In genomic region chr9:8963882-8964281, GRCh38 we compare ENCODE assay signal across 27 cellular contexts.
"Had no signal": no experiment of that assay in that cellular context is flagged by ENCODE, and none has a peak within 500 bp of the region (broad histone marks: within the 10 kb centered on the region; RNA-seq: fewer than 3 reads in every experiment).

No MANE protein-coding gene starts in this region.

- H3K4me3 ChIP-seq: cardiac muscle cell, mucosa of descending colon, right lobe of liver, thyroid gland, upper lobe of left lung, vagina had no signal

- H3K9me3 ChIP-seq: mucosa of descending colon, right lobe of liver, thyroid gland, upper lobe of left lung, vagina had no signal

- H3K36me3 ChIP-seq: cardiac muscle cell, right lobe of liver, thyroid gland, upper lobe of left lung, vagina had no signal

- ATAC-seq: activated CD4-positive, alpha-beta T cell treated with anti-CD3 and anti-CD28 coated beads for 36 hours; activated CD8-positive, alpha-beta memory T cell treated with anti-CD3 and anti-CD28 coated beads, Interleukin-2, amount 10 ng/mL, durations not matched to agents 7 days and 5 days; activated CD8-positive, alpha-beta T cell treated with anti-CD3 and anti-CD28 coated beads, Interleukin-2, amount 10 ng/mL, durations not matched to agents 7 days and 5 days; activated naive CD8-positive, alpha-beta T cell treated with anti-CD3 and anti-CD28 coated beads, Interleukin-2, amount 50 U/mL, for 24 hours; left lobe of liver; mucosa of descending colon; natural killer cell treated with Interleukin-12 subunit alpha and Interleukin-12 subunit beta and Interleukin-15 and Interleukin-18, amount 100 ng/mL, for 72 hours; stimulated activated memory B cell treated with anti-CD40 and anti-IgM and Interleukin-4, amounts not matched to agents 10 μg/mL and 1 μg/mL and 100 μg/mL, for 72 hours; stimulated activated naive CD8-positive, alpha-beta T cell treated with anti-CD3 and anti-CD28 coated beads, Interleukin-15, amount 100 ng/mL, for 72 hours had no signal

- H3K4me1 ChIP-seq: thyroid gland, upper lobe of left lung, vagina had no signal

- H3K27ac ChIP-seq: cardiac muscle cell, right lobe of liver, thyroid gland, upper lobe of left lung, vagina had no signal

- DNase-seq: activated CD4-positive, alpha-beta T cell treated with anti-CD3 and anti-CD28 coated beads for 36 hours; activated CD4-positive, CD25-positive, alpha-beta regulatory T cell; activated CD8-positive, alpha-beta memory T cell treated with anti-CD3 and anti-CD28 coated beads, Interleukin-2, amount 10 ng/mL, durations not matched to agents 7 days and 5 days; activated CD8-positive, alpha-beta T cell treated with anti-CD3 and anti-CD28 coated beads, Interleukin-2, amount 10 ng/mL, durations not matched to agents 7 days and 5 days; activated naive CD8-positive, alpha-beta T cell treated with anti-CD3 and anti-CD28 coated beads, Interleukin-2, amount 50 U/mL, for 24 hours; activated T-cell treated with anti-CD3 and anti-CD28 coated beads, Interleukin-2, amount 50 U/mL, for 48 hours; cortex of kidney; foreskin melanocyte; glutamatergic neuron; hippocampal formation; mucosa of descending colon; posterior cingulate gyrus; right lobe of liver; small intestine; stimulated activated CD4-positive, alpha-beta T cell treated with anti-CD3 and anti-CD28 coated beads, Interleukin-1b, Interleukin-23, amount 100 ng/mL, for 48 hours; stimulated activated CD4-positive, alpha-beta T cell treated with anti-CD3 and anti-CD28 coated beads, Interleukin-4, amount 100 ng/mL, for 4 hours; stimulated activated CD8-positive, alpha-beta memory T cell treated with anti-CD3 and anti-CD28 coated beads, Interleukin-4, amount 100 ng/mL, for 48 hours; stimulated activated naive CD8-positive, alpha-beta T cell treated with anti-CD3 and anti-CD28 coated beads, Interleukin-15, amount 100 ng/mL, for 72 hours; substantia nigra; T-helper 1 cell; thyroid gland; upper lobe of left lung had no signal

- H3K27me3 ChIP-seq: cardiac muscle cell, right lobe of liver, thyroid gland, upper lobe of left lung, vagina had no signal
